Comparison of ENCODE assay signal across 23 cellular contexts in genomic region chr7:73980206-73980605, GRCh38. TPM values are rescaled to one million over a fixed set of nuclear protein-coding genes. Genes with fewer than 3 reads are reported as not detected.
"Had no signal": no experiment of that assay in that cellular context is flagged by ENCODE, and none has a peak within 500 bp of the region (broad histone marks: within the 10 kb centered on the region; RNA-seq: fewer than 3 reads in every experiment).

No MANE protein-coding gene starts in this region.

- H3K36me3 Mint-ChIP-seq: activated naive CD8-positive, alpha-beta T cell treated with anti-CD3 and anti-CD28 coated beads, Interleukin-2, amount 10 ng/mL, durations not matched to agents 7 days and 5 days; brain had no signal

- H3K9me3 ChIP-seq: colonic mucosa, gastrocnemius medialis, left ventricle myocardium inferior, prostate gland, right atrium auricular region, stomach had no signal

- H3K27ac ChIP-seq: colonic mucosa, left ventricle myocardium inferior, prostate gland, right atrium auricular region, stomach had no signal

- H3K9me3 Mint-ChIP-seq: activated B cell treated with CpG ODN at 0.5 μM for 24 hours; activated CD4-positive, alpha-beta memory T cell treated with anti-CD3 and anti-CD28 coated beads, Interleukin-2, amount 10 ng/mL, durations not matched to agents 7 days and 5 days; activated naive CD8-positive, alpha-beta T cell treated with anti-CD3 and anti-CD28 coated beads, Interleukin-2, amount 10 ng/mL, durations not matched to agents 7 days and 5 days; activated T-cell treated with anti-CD3 and anti-CD28 coated beads, Interleukin-2, amount 50 U/mL, for 24 hours; activated T-helper 2 cell treated with anti-CD3 and anti-CD28 coated beads, Interferon-gamma antibody, Interleukin-2, Interleukin-4, amounts not matched to agents 10 μg/mL and 5 μg/mL and 100 μg/mL, durations not matched to agents 14 hours and 24 hours and 36 hours; neural crest cell had no signal

- H3K4me1 ChIP-seq: prostate gland had no signal

- H3K4me3 Mint-ChIP-seq: activated B cell treated with CpG ODN at 0.5 μM for 24 hours; activated CD4-positive, alpha-beta memory T cell treated with anti-CD3 and anti-CD28 coated beads, Interleukin-2, amount 10 ng/mL, durations not matched to agents 7 days and 5 days; activated naive CD8-positive, alpha-beta T cell treated with anti-CD3 and anti-CD28 coated beads, Interleukin-2, amount 10 ng/mL, durations not matched to agents 7 days and 5 days; activated T-cell treated with anti-CD3 and anti-CD28 coated beads, Interleukin-2, amount 50 U/mL, for 24 hours; brain; neural crest cell had no signal

- DNase-seq: activated B cell treated with CpG ODN at 0.5 μM for 24 hours; activated CD4-positive, alpha-beta memory T cell treated with anti-CD3 and anti-CD28 coated beads, Interleukin-2, amount 10 ng/mL, durations not matched to agents 7 days and 5 days; activated CD4-positive, alpha-beta T cell treated with anti-CD3 and anti-CD28 coated beads for 4 hours; activated naive CD4-positive, alpha-beta T cell treated with Interleukin-2 at 50 U/mL for 16 hours; activated naive CD8-positive, alpha-beta T cell treated with anti-CD3 and anti-CD28 coated beads, Interleukin-2, amount 10 ng/mL, durations not matched to agents 7 days and 5 days; activated T-cell treated with anti-CD3 and anti-CD28 coated beads, Interleukin-2, amount 50 U/mL, for 24 hours; central memory CD4-positive, alpha-beta T cell; colonic mucosa; effector CD4-positive, alpha-beta T cell; gastrocnemius medialis; left ventricle myocardium inferior; stimulated activated CD4-positive, alpha-beta T cell treated with anti-CD3 and anti-CD28 coated beads, Interleukin-15, amount 100 ng/mL, for 24 hours; stimulated activated CD4-positive, alpha-beta T cell treated with anti-CD3 and anti-CD28 coated beads, Interleukin-2, amount 100 ng/mL, for 48 hours; stomach had no signal

- H3K27me3 ChIP-seq: colonic mucosa, gastrocnemius medialis, right atrium auricular region, stomach had no signal

- H3K36me3 ChIP-seq: colonic mucosa, gastrocnemius medialis, left ventricle myocardium inferior, prostate gland, right atrium auricular region, stomach had no signal

- H3K4me3 ChIP-seq: colonic mucosa, gastrocnemius medialis, left ventricle myocardium inferior, prostate gland, right atrium auricular region, stomach had no signal

- ATAC-seq: gastrocnemius medialis had no signal

- H3K4me1 Mint-ChIP-seq: activated CD4-positive, alpha-beta memory T cell treated with anti-CD3 and anti-CD28 coated beads, Interleukin-2, amount 10 ng/mL, durations not matched to agents 7 days and 5 days had no signal

- FAIRE-seq: TTC549 had no signal

- H3K27ac Mint-ChIP-seq: activated B cell treated with CpG ODN at 0.5 μM for 24 hours; activated CD4-positive, alpha-beta memory T cell treated with anti-CD3 and anti-CD28 coated beads, Interleukin-2, amount 10 ng/mL, durations not matched to agents 7 days and 5 days; activated naive CD8-positive, alpha-beta T cell treated with anti-CD3 and anti-CD28 coated beads, Interleukin-2, amount 10 ng/mL, durations not matched to agents 7 days and 5 days; activated T-cell treated with anti-CD3 and anti-CD28 coated beads, Interleukin-2, amount 50 U/mL, for 24 hours; activated T-helper 2 cell treated with anti-CD3 and anti-CD28 coated beads, Interferon-gamma antibody, Interleukin-2, Interleukin-4, amounts not matched to agents 10 μg/mL and 5 μg/mL and 100 μg/mL, durations not matched to agents 14 hours and 24 hours and 36 hours; brain had no signal

RNA-seq across cellular contexts. Expression of gene ELN, which starts 47.8 kb away (rescaled TPM):
- total RNA-seq: activated B cell treated with CpG ODN at 0.5 μM for 24 hours; activated CD4-positive, alpha-beta memory T cell treated with anti-CD3 and anti-CD28 coated beads, Interleukin-2, amount 10 ng/mL, durations not matched to agents 7 days and 5 days; activated naive CD8-positive, alpha-beta T cell treated with anti-CD3 and anti-CD28 coated beads, Interleukin-2, amount 10 ng/mL, durations not matched to agents 7 days and 5 days; activated T-helper 2 cell treated with anti-CD3 and anti-CD28 coated beads, Interferon-gamma antibody, Interleukin-2, Interleukin-4, amounts not matched to agents 10 μg/mL and 5 μg/mL and 100 μg/mL, durations not matched to agents 14 hours and 24 hours and 36 hours; kidney epithelial cell; mononuclear cell; T-helper 2 cell treated with Interferon-gamma antibody and Interleukin-4, amounts not matched to agents 100 ng/mL and 5 ng/mL, for 36 hours had no signal
